ENCODE assay signal across 14 cellular contexts in genomic region chr2:141529674-141530073, GRCh38.
DNase-seq lines count a peak whose midpoint lies in the region; ATAC-seq lines count a peak whose summit lies in the region.
"Had no signal": no experiment of that assay in that cellular context is flagged by ENCODE, and none has a peak within 500 bp of the region (broad histone marks: within the 10 kb centered on the region; RNA-seq: fewer than 3 reads in every experiment).

No MANE protein-coding gene starts in this region.

- H2BK5ac ChIP-seq in mesenchymal stem cell (ENCODE audit: low read depth, low read length, poor library complexity, severe bottlenecking) = no peak overlapping the region

- no peak overlapping the region for H2BK15ac ChIP-seq in mesenchymal stem cell (ENCODE audit: low read depth, poor library complexity, severe bottlenecking)

- no peaks in the 10 kb centered on the region for H3K9me3 ChIP-seq in SK-N-MC (ENCODE audit: low read depth, low read length)
- no peaks in the 10 kb centered on the region for H3K9me3 ChIP-seq in mesenchymal stem cell (ENCODE audit: control insufficient read depth, low read length)
- H3K9me3 ChIP-seq: HAP-1 had no signal

- no peak overlapping the region for H4K8ac ChIP-seq in mesenchymal stem cell (ENCODE audit: low read length)

- WGBS in mesenchymal stem cell = no CpG with 5 or more reads among the region's 1 CpG

- H2BK12ac ChIP-seq in mesenchymal stem cell (ENCODE audit: low read length in 2 of 2) = no peak overlapping the region

- H2AK5ac ChIP-seq in mesenchymal stem cell (ENCODE audit: low read length, severe bottlenecking) = no peak overlapping the region

- no peak overlapping the region for H3K14ac ChIP-seq in mesenchymal stem cell (ENCODE audit: low read length in 2 of 2)

- H3K9ac ChIP-seq in SK-N-MC (ENCODE audit: insufficient read length) = no peak overlapping the region
- H3K9ac ChIP-seq in mesenchymal stem cell (ENCODE audit: low read length) = no peak overlapping the region

- no peaks in the 10 kb centered on the region for H3K79me1 ChIP-seq in mesenchymal stem cell (replicated peaks; ENCODE audit: low read length, poor library complexity, severe bottlenecking)

- H3K4ac ChIP-seq in mesenchymal stem cell (ENCODE audit: low read depth in 1 of 2, low read length in 2 of 2) = no peak overlapping the region

- no peak for ATAC-seq in GM21381 (IDR thresholded peaks at IDR 0.05; ENCODE audit: unreplicated experiment)
- ATAC-seq: CD8-positive, alpha-beta T cell; HepG2 had no signal

- no peak overlapping the region for H2AFZ ChIP-seq in mesenchymal stem cell (ENCODE audit: low read depth, low read length)

- H3K4me2 ChIP-seq in mesenchymal stem cell (ENCODE audit: low read length, poor library complexity, severe bottlenecking) = no peak overlapping the region

- no peak overlapping the region for H4K91ac ChIP-seq in mesenchymal stem cell (ENCODE audit: low read length)

- no peak overlapping the region for H2BK120ac ChIP-seq in mesenchymal stem cell (ENCODE audit: low read depth, low read length)

- H3K4me3 ChIP-seq in SK-N-MC (no peak overlapping the region), mesenchymal stem cell (ENCODE audit: insufficient read depth in 1 of 2, low read depth in 1 of 2, low read length in 2 of 2) (no peak overlapping the region)
- H3K4me3 ChIP-seq: HAP-1 had no signal

- H3K36me3 ChIP-seq in SK-N-MC (ENCODE audit: insufficient read depth, low read length) (no peaks in the 10 kb centered on the region), mesenchymal stem cell (ENCODE audit: control insufficient read depth in 1 of 2, insufficient read depth in 2 of 2, low read depth in 1 of 2, low read length in 2 of 2) (no peaks in the 10 kb centered on the region)
- H3K36me3 ChIP-seq: HAP-1 had no signal

- peak overlapping the region; percentile 19; the same call in 1 of the 2 replicates for H3K27ac ChIP-seq in SK-N-MC
- no peak overlapping the region for H3K27ac ChIP-seq in mesenchymal stem cell (ENCODE audit: low read length, poor library complexity, severe bottlenecking)
- no peak overlapping the region for H3K27ac ChIP-seq in substantia nigra (ENCODE audit: low read depth, low read length, poor library complexity, severe bottlenecking)

- H3K18ac ChIP-seq in mesenchymal stem cell (ENCODE audit: low read depth in 1 of 2, low read length in 2 of 2) = no peak overlapping the region

- H3K27me3 ChIP-seq in mesenchymal stem cell (ENCODE audit: control insufficient read depth in 1 of 2, insufficient read depth in 1 of 2, low read length in 2 of 2) = no peaks in the 10 kb centered on the region

- no peaks in the 10 kb centered on the region for H3K4me1 ChIP-seq in mesenchymal stem cell (ENCODE audit: control insufficient read depth, insufficient read depth, low read depth, low read length)
- H3K4me1 ChIP-seq: HAP-1 had no signal

- peak; percentile 27 for DNase-seq in DMS 273 (lab: John Stamatoyannopoulos, UW; ENCODE audit: unreplicated experiment)
- no peak for DNase-seq in DMS 273 treated with DMSO at 0.1 percent for 48 hours (lab: John Stamatoyannopoulos, UW)
- DNase-seq in SK-N-MC (ENCODE audit: low read depth, low spot score) = no peak
- DNase-seq in mesenchymal stem cell = peak; percentile 22
- DNase-seq in NCI-H1417 treated with DMSO at 0.1 percent for 48 hours (lab: John Stamatoyannopoulos, UW) = no peak
- DNase-seq in substantia nigra (lab: John Stamatoyannopoulos, UW) = no peak
- DNase-seq: CD8-positive, alpha-beta T cell; COR-L47; DMS53; GOT3; HFFc6 had no signal

- H3K23ac ChIP-seq in mesenchymal stem cell (ENCODE audit: low read length in 2 of 2) = no peak overlapping the region

Comparison
In these comparisons a context has a peak if more than half of its experiments do, and no peak if none do; other contexts are left out.
1. DNase-seq: peak in DMS 273 (single experiment) and mesenchymal stem cell (single experiment); none in DMS 273 treated with DMSO at 0.1 percent for 48 hours (single experiment), SK-N-MC (single experiment), NCI-H1417 treated with DMSO at 0.1 percent for 48 hours (single experiment) and substantia nigra (0 of 49).